In the genomic region with DNA sequence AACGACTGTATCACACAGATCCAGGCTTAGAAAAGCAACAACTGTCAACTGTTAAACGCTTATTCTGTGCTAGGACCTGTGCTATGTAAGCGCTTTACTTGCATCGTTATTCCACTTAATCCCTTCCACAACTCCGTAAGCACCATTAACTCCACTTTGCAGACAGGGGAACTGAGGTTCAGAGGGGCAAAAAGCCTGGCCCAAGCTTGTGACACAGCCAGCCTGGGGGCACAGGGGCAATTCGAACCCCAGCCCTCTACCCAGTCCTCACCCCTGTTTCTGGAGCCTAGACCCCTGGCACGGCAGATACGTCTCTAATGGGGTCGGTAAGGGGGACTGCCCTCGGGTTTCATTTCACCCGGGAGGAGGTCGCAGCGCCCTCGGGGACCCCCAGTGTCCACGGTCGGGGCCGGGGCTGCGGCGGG, we compare ENCODE assay signal across 8 cellular contexts. TPM values are rescaled to one million over a fixed set of nuclear protein-coding genes. Genes with fewer than 3 reads are reported as not detected.
DNase-seq lines count a peak whose midpoint lies in the region; ATAC-seq, FAIRE-seq and TF ChIP-seq lines count a peak whose summit lies in the region.

No MANE protein-coding gene starts in this region.

- H3K27ac ChIP-seq in OCI-LY7 (ENCODE audit: low read depth, low read length, poor library complexity, severe bottlenecking) (peak overlapping the region; percentile 45), endodermal cell (ENCODE audit: low read depth, low read length) (no peak overlapping the region), osteoblast (ENCODE audit: low read depth, low read length) (peak overlapping the region; percentile 91)

- peaks cover 1% of the 10 kb centered on the region for H3K36me3 Mint-ChIP-seq in endodermal cell (ENCODE audit: low read depth)

- peak overlapping the region; percentile 79 for H3K4me2 ChIP-seq in OCI-LY7 (ENCODE audit: low read length)
- peak overlapping the region; percentile 93 for H3K4me2 ChIP-seq in osteoblast (ENCODE audit: insufficient read depth, low read length)

- no peaks in the 10 kb centered on the region for H4K20me1 ChIP-seq in OCI-LY7 (ENCODE audit: insufficient read depth, low read length)
- H4K20me1 ChIP-seq in osteoblast (ENCODE audit: insufficient read depth, low read length): no peaks in the 10 kb centered on the region

- CTCF ChIA-PET in OCI-LY7 (lab: Charles Lee; ENCODE audit: unreplicated experiment): interaction anchor here (0.6 to 0.9 kb wide), 3 partner anchors 27 to 129 kb away, joined by 3 to 5 read pairs (median 3); a partner anchor contains a TSS

- peak; percentile 60 for DNase-seq in activated effector memory CD4-positive, alpha-beta T cell treated with anti-CD3 and anti-CD28 coated beads, Interleukin-2, amount 50 U/mL, for 16 hours
- no peak for DNase-seq in activated effector memory CD4-positive, alpha-beta T cell treated with Interleukin-2 at 50 U/mL for 16 hours
- DNase-seq in OCI-LY7 (ENCODE audit: low spot score): peak; percentile 14
- DNase-seq in endodermal cell: no peak
- peak; percentile 41 for DNase-seq in osteoblast (ENCODE audit: insufficient read length, low spot score, missing footprints)
- DNase-seq in EL: no peak
- no peak for DNase-seq in RCC 7860 (ENCODE audit: low spot score)

- H3K4me3 Mint-ChIP-seq in endodermal cell: peak overlapping the region; percentile 74

- peak overlapping the region; percentile 89 for H3K27ac Mint-ChIP-seq in endodermal cell

- POLR2A ChIA-PET in OCI-LY7 (lab: Charles Lee): interaction anchor here (0.6 to 1.3 kb wide), 7 partner anchors 15 to 571 kb away, joined by 3 to 5 read pairs (median 4); no protein-coding TSS in a partner anchor

- H3K27me3 ChIP-seq in endodermal cell (ENCODE audit: control insufficient read depth, insufficient read depth, low read length, poor library complexity, severe bottlenecking) (no peaks in the 10 kb centered on the region), osteoblast (ENCODE audit: insufficient read depth, low read length) (no peaks in the 10 kb centered on the region)

- intact Hi-C loops in OCI-LY7 (cut with micrococcal nuclease; ENCODE audit: unreplicated experiment): loop anchor here (5.0 kb wide), 1 partner anchor 89 kb away; a partner anchor contains a TSS

- H3K9ac ChIP-seq in endodermal cell (ENCODE audit: extremely low read depth, low read length, poor library complexity, severe bottlenecking): peak overlapping the region; percentile 94

- BruUV-seq in OCI-LY7 (replicated peaks; lab: Mats Ljungman, UMichigan): no TSS peak

- H3K27me3 Mint-ChIP-seq in endodermal cell (ENCODE audit: insufficient read depth): no peaks in the 10 kb centered on the region

- H3K36me3 ChIP-seq in OCI-LY7 (ENCODE audit: insufficient read depth, low read length) (peaks cover 27% of the 10 kb centered on the region; the same call in 1 of the 2 replicates), endodermal cell (ENCODE audit: control insufficient read depth, insufficient read depth, low read length) (peaks cover 7% of the 10 kb centered on the region), osteoblast (ENCODE audit: insufficient read depth, low read length) (no peaks in the 10 kb centered on the region)

- ATAC-seq in GM19324 (IDR thresholded peaks at IDR 0.05; ENCODE audit: low FRiP score, unreplicated experiment): no peak

- no peak for TF ChIP-seq CTCF in OCI-LY7 (conservative IDR thresholded peaks at IDR 0.05; ENCODE audit: low read length)
- TF ChIP-seq CTCF in endodermal cell (conservative IDR thresholded peaks at IDR 0.05): no peak
- no peak for TF ChIP-seq CTCF in osteoblast (IDR thresholded peaks at IDR 0.05; ENCODE audit: extremely low read depth, low read depth, low read length)

- H3K9me3 Mint-ChIP-seq in endodermal cell: no peaks in the 10 kb centered on the region

- H3K9me2 ChIP-seq in OCI-LY7 (ENCODE audit: insufficient read depth, low read length): no peaks in the 10 kb centered on the region

- H3K79me2 ChIP-seq in OCI-LY7 (ENCODE audit: insufficient read depth, low read depth, low read length) (peaks cover 15% of the 10 kb centered on the region; the same call in 1 of the 2 replicates), osteoblast (ENCODE audit: insufficient read depth, low read length) (peaks cover 17% of the 10 kb centered on the region)

- H3K9me3 ChIP-seq in OCI-LY7 (ENCODE audit: low read length) (no peaks in the 10 kb centered on the region), endodermal cell (ENCODE audit: control insufficient read depth, low read length) (no peaks in the 10 kb centered on the region), osteoblast (ENCODE audit: low read depth, low read length) (no peaks in the 10 kb centered on the region)

- FAIRE-seq in RCC 7860 (lab: Jason Lieb, UNC): no peak

- peaks cover 9% of the 10 kb centered on the region for H3K4me1 Mint-ChIP-seq in endodermal cell

- peaks cover 41% of the 10 kb centered on the region for H3K4me1 ChIP-seq in OCI-LY7 (ENCODE audit: insufficient read depth, low read length, poor library complexity, severe bottlenecking)
- no peaks in the 10 kb centered on the region for H3K4me1 ChIP-seq in endodermal cell (ENCODE audit: control insufficient read depth, insufficient read depth, low read length)
- H3K4me1 ChIP-seq in osteoblast (ENCODE audit: insufficient read depth, low read length): peaks cover 28% of the 10 kb centered on the region

- H3K4me3 ChIP-seq in OCI-LY7 (ENCODE audit: low read depth, low read length, poor library complexity, severe bottlenecking): peak overlapping the region; percentile 86
- peak overlapping the region; percentile 94 for H3K4me3 ChIP-seq in endodermal cell (ENCODE audit: low read length)
- peak overlapping the region; percentile 93 for H3K4me3 ChIP-seq in osteoblast (ENCODE audit: insufficient read depth, low read length)

- peak overlapping the region; percentile 77; the same call in 1 of the 2 replicates for H2AFZ ChIP-seq in OCI-LY7 (ENCODE audit: low read length)
- H2AFZ ChIP-seq in osteoblast (ENCODE audit: low read length): peak overlapping the region; percentile 97

- WGBS in endodermal cell (ENCODE audit: insufficient coverage in 1 of 2, insufficient read length in 1 of 2), 2 experiments: 7 to 8% methylated on average over 17 to 19 of the region's 19 CpGs

RNA-seq across cellular contexts. Expression of a gene that starts 0.4 kb away (rescaled TPM):
- total RNA-seq in OCI-LY7 (2014; rRNA removed; shearing (Covaris generic)): 37.6 and 38.3 TPM in 2 replicates
- 33.0 and 36.8 TPM in 2 replicates for total RNA-seq in OCI-LY7 (2022)
- 10 to 100 TPM; 21.4 to 32.4 TPM for total RNA-seq in endodermal cell
- 26.4 TPM for polyA plus RNA-seq in endodermal cell (2013, experiment 1 of 2)
- 23.9 TPM for polyA plus RNA-seq in endodermal cell (2013, experiment 2 of 2)
- 8.0 and 9.7 TPM in 2 replicates for total RNA-seq in osteoblast

RNA-seq across cellular contexts. Expression of a gene that starts 27.2 kb away (rescaled TPM):
- 10.1 and 14.4 TPM in 2 replicates for total RNA-seq in OCI-LY7 (2014; rRNA removed; shearing (Covaris generic))
- total RNA-seq in OCI-LY7 (2022): 22.1 and 25.0 TPM in 2 replicates
- 10 to 100 TPM; 24.6 to 26.1 TPM for total RNA-seq in endodermal cell
- polyA plus RNA-seq in endodermal cell (2013, experiment 1 of 2): 32.2 TPM
- 31.4 TPM for polyA plus RNA-seq in endodermal cell (2013, experiment 2 of 2)
- total RNA-seq in osteoblast: 26.4 and 31.2 TPM in 2 replicates

Comparison
In these comparisons a context has a peak if more than half of its experiments do, and no peak if none do; other contexts are left out.
1. DNase-seq: peak in activated effector memory CD4-positive, alpha-beta T cell treated with anti-CD3 and anti-CD28 coated beads, Interleukin-2, amount 50 U/mL, for 16 hours (single experiment), OCI-LY7 (single experiment) and osteoblast (single experiment); none in activated effector memory CD4-positive, alpha-beta T cell treated with Interleukin-2 at 50 U/mL for 16 hours (single experiment), endodermal cell (single experiment), EL (single experiment) and RCC 7860 (single experiment).
2. Peak in every context shown above with its lines, with median percentiles within 50 percentile points of each other: H3K4me3 ChIP-seq.